8 cellular contexts compared by ENCODE assay signal in the genomic region with DNA sequence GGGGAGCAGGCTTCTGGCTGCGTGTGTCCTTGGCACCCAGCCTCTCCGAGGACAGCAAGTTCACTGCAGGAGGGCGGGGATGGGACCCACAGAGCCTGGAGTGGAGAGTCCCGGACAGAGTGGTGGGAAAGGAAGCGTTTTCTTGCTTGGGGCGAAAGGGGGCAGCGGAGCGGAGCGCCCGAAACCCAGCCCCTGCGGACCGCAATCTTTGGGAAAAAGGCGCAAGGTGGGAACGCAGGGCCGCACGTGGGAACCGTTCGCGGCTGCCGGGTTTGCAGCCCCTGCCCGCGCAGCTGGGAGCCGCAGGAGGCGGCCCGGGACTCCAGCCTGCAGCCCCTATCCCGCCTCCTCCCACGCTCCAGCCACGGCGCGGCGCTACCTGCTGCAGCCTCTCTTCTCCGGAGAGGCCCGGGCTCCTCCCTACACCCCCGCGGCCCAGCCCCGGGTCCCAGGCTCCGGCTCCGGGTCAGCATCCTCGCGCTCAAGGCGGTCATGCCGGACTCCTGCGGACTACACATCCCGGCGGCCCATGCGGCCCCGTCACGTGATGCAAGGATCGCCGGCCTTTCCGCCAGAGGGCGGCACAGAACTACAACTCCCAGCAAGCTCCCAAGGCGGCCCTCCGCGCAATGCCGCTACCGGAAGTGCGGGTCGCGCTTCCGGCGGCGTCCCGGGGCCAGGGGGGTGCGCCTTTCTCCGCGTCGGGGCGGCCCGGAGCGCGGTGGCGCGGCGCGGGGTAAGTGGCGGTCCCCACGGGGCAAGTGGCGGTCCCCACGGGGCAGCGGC. TPM values are rescaled to one million over a fixed set of nuclear protein-coding genes. Genes with fewer than 3 reads are reported as not detected.
DNase-seq lines count a peak whose midpoint lies in the region; ATAC-seq and TF ChIP-seq lines count a peak whose summit lies in the region.

A gene (minus strand): TSS at position 505 of the 786 bp plus-strand sequence. CDS start 11 bp downstream, at position 494.
A gene (plus strand): TSS at position 656 of the 786 bp plus-strand sequence. CDS start 631 bp downstream, outside the sequence.

- H3K27me3 ChIP-seq in CD4-positive, alpha-beta T cell (ENCODE audit: control insufficient read depth, insufficient read depth, low read length), result no peaks in the 10 kb centered on the region
- no peaks in the 10 kb centered on the region for H3K27me3 ChIP-seq in lower lobe of right lung (ENCODE audit: low read depth)

- ATAC-seq in CD4-positive, alpha-beta T cell (ENCODE audit: poor library complexity), result peak; percentile 90
- ATAC-seq in GM19395 (IDR thresholded peaks at IDR 0.05; ENCODE audit: unreplicated experiment) (peak; percentile 80), HG03565 (IDR thresholded peaks at IDR 0.05; ENCODE audit: unreplicated experiment) (peak; percentile 88), lower lobe of right lung (peak; percentile 95 to 96)

- TF ChIP-seq CTCF in CD4-positive, alpha-beta T cell (IDR thresholded peaks at IDR 0.05), result peak; percentile 57
- TF ChIP-seq CTCF in lower lobe of right lung (IDR thresholded peaks at IDR 0.05), result peak; percentile 47

- H3K27ac ChIP-seq in CD4-positive, alpha-beta T cell (ENCODE audit: low read depth, low read length), result no peak within 1 kb of the TSS
- H3K27ac ChIP-seq in lower lobe of right lung, result peak within 1 kb of the TSS; percentile 82

- intact Hi-C loops in CD4-positive, alpha-beta T cell (cut with DNase I, micrococcal nuclease), result loop anchor here in 1 of 2 experiments (1.0 to 10.0 kb wide), 9 partner anchors 24 to 635 kb away; a partner anchor contains a TSS
- intact Hi-C loops in lower lobe of right lung (cut with DNase I), result no loop called here

- H3K9me3 Mint-ChIP-seq in CD4-positive, alpha-beta T cell, result no peaks in the 10 kb centered on the region
- no peaks in the 10 kb centered on the region for H3K9me3 Mint-ChIP-seq in activated CD4-positive, alpha-beta memory T cell treated with anti-CD3 and anti-CD28 coated beads, Interleukin-2, amount 10 ng/mL, durations not matched to agents 7 days and 5 days

- peak within 1 kb of the TSS; percentile 93 for H3K4me3 Mint-ChIP-seq in CD4-positive, alpha-beta T cell
- H3K4me3 Mint-ChIP-seq in activated CD4-positive, alpha-beta memory T cell treated with anti-CD3 and anti-CD28 coated beads, Interleukin-2, amount 10 ng/mL, durations not matched to agents 7 days and 5 days, result peak within 1 kb of the TSS; percentile 90

- H3K36me3 Mint-ChIP-seq in CD4-positive, alpha-beta T cell (ENCODE audit: low read depth), result peaks cover 13% of the 10 kb centered on the region
- H3K36me3 Mint-ChIP-seq in activated CD4-positive, alpha-beta memory T cell treated with anti-CD3 and anti-CD28 coated beads, Interleukin-2, amount 10 ng/mL, durations not matched to agents 7 days and 5 days (ENCODE audit: low read depth), result no peaks in the 10 kb centered on the region

- peak within 1 kb of the TSS; percentile 56 for H3K27ac Mint-ChIP-seq in CD4-positive, alpha-beta T cell
- peak within 1 kb of the TSS; percentile 73 for H3K27ac Mint-ChIP-seq in activated CD4-positive, alpha-beta memory T cell treated with anti-CD3 and anti-CD28 coated beads, Interleukin-2, amount 10 ng/mL, durations not matched to agents 7 days and 5 days

- CTCF ChIA-PET in CD4-positive, alpha-beta T cell (lab: Charles Lee), result interaction anchor here (0.7 to 2.0 kb wide), 8 partner anchors 9 to 107 kb away, joined by 3 to 14 read pairs (median 4); a partner anchor contains a TSS
- CTCF ChIA-PET in activated CD4-positive, alpha-beta memory T cell treated with anti-CD3 and anti-CD28 coated beads, Interleukin-2, amount 10 ng/mL, durations not matched to agents 7 days and 5 days (lab: Charles Lee), result interaction anchor here (0.6 to 2.3 kb wide), 10 partner anchors 8 to 108 kb away, joined by 3 to 12 read pairs (median 5); a partner anchor contains a TSS

- peak within 1 kb of the TSS; percentile 96 for H3K4me3 ChIP-seq in lower lobe of right lung

- no peaks in the 10 kb centered on the region for H3K27me3 Mint-ChIP-seq in CD4-positive, alpha-beta T cell
- no peaks in the 10 kb centered on the region for H3K27me3 Mint-ChIP-seq in activated CD4-positive, alpha-beta memory T cell treated with anti-CD3 and anti-CD28 coated beads, Interleukin-2, amount 10 ng/mL, durations not matched to agents 7 days and 5 days

- H3K4me1 ChIP-seq in lower lobe of right lung, result peaks cover 58% of the 10 kb centered on the region

- DNase-seq in CD4-positive, alpha-beta T cell, result peak; percentile 78 to 92 (median 88)
- DNase-seq in NCI-H82 treated with DMSO at 0.1 percent for 48 hours (lab: John Stamatoyannopoulos, UW; ENCODE audit: unreplicated experiment), result peak; percentile 83
- DNase-seq in activated CD4-positive, alpha-beta memory T cell treated with anti-CD3 and anti-CD28 coated beads, Interleukin-2, amount 10 ng/mL, durations not matched to agents 7 days and 5 days, result peak; percentile 95
- peak; percentile 99 for DNase-seq in ecto neural progenitor cell (ENCODE audit: low spot score)
- DNase-seq in lower lobe of right lung, result peak; percentile 98
- peak; percentile 87 to 95 (median 91) for DNase-seq in stimulated activated CD4-positive, alpha-beta T cell treated with anti-CD3 and anti-CD28 coated beads, TNF-alpha, amount 100 ng/mL, for 24 hours (ENCODE audit: low read depth in 3 of 3)

- POLR2A ChIA-PET in CD4-positive, alpha-beta T cell (lab: Charles Lee), result interaction anchor here (0.8 to 3.0 kb wide), 15 partner anchors 20 to 730 kb away, joined by 3 to 32 read pairs (median 4); a partner anchor contains a TSS
- POLR2A ChIA-PET in activated CD4-positive, alpha-beta memory T cell treated with anti-CD3 and anti-CD28 coated beads, Interleukin-2, amount 10 ng/mL, durations not matched to agents 7 days and 5 days (lab: Charles Lee), result interaction anchor here (0.7 to 2.8 kb wide), 11 partner anchors 20 to 627 kb away, joined by 3 to 19 read pairs (median 3); a partner anchor contains a TSS

- H3K9me3 ChIP-seq in CD4-positive, alpha-beta T cell (ENCODE audit: control insufficient read depth, low read length), result no peaks in the 10 kb centered on the region
- no peaks in the 10 kb centered on the region for H3K9me3 ChIP-seq in lower lobe of right lung

- peaks cover 26% of the 10 kb centered on the region for H3K36me3 ChIP-seq in lower lobe of right lung

- peaks cover 23% of the 10 kb centered on the region for H3K4me1 Mint-ChIP-seq in CD4-positive, alpha-beta T cell (ENCODE audit: low read depth)
- H3K4me1 Mint-ChIP-seq in activated CD4-positive, alpha-beta memory T cell treated with anti-CD3 and anti-CD28 coated beads, Interleukin-2, amount 10 ng/mL, durations not matched to agents 7 days and 5 days, result peaks cover 21% of the 10 kb centered on the region

RNA-seq across cellular contexts. Expression of the first gene that starts in this region (rescaled TPM):
- total RNA-seq in CD4-positive, alpha-beta T cell, result 1 to 10 TPM; 2.7 to 2.9 TPM
- total RNA-seq in activated CD4-positive, alpha-beta memory T cell treated with anti-CD3 and anti-CD28 coated beads, Interleukin-2, amount 10 ng/mL, durations not matched to agents 7 days and 5 days, result 10 to 100 TPM; 22.5 to 24.5 TPM
- total RNA-seq in lower lobe of right lung, result 24.3 TPM

RNA-seq across cellular contexts. Expression of the second gene that starts in this region (rescaled TPM):
- 10 to 100 TPM; 83.0 to 85.0 TPM for total RNA-seq in CD4-positive, alpha-beta T cell
- total RNA-seq in activated CD4-positive, alpha-beta memory T cell treated with anti-CD3 and anti-CD28 coated beads, Interleukin-2, amount 10 ng/mL, durations not matched to agents 7 days and 5 days, result 10 to 100 TPM; 88.4 to 90.1 TPM
- total RNA-seq in lower lobe of right lung, result 123 TPM
